In the genomic region with DNA sequence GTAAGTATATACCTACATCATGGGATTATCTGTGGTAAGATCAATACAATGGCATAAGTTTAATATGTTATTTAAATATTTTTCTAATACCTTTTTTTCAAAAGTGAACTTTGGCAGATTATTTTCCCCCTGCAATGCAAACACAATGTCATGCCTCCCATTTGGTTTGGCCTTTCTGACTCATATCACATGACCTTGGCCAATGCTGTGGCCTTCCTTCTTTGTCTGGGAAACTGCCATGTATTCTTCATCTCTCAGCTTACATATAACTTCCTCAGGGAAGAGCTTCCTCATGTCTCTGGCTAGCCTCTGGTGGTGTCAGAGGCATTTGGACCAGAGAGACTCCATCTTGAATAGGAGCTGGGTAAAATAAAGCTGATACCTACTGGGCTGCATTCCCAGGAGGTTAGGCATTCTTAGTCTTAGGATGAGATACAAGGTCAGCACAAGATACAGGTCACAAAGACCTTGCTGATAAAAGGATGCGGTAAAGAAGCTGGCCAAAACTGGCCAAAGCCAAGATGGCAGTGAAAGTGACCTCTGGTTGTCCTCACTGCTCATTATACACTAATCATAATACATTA, we compare ENCODE assay signal across 1 cellular context.
TF ChIP-seq lines count a peak whose summit lies in the region.

No MANE protein-coding gene starts in this region.

TF ChIP-seq in K562, 482 proteins besides CTCF, POLR2A, EP300 and RAD21 (continued from another document):
- TF ChIP-seq, protein P1, sequence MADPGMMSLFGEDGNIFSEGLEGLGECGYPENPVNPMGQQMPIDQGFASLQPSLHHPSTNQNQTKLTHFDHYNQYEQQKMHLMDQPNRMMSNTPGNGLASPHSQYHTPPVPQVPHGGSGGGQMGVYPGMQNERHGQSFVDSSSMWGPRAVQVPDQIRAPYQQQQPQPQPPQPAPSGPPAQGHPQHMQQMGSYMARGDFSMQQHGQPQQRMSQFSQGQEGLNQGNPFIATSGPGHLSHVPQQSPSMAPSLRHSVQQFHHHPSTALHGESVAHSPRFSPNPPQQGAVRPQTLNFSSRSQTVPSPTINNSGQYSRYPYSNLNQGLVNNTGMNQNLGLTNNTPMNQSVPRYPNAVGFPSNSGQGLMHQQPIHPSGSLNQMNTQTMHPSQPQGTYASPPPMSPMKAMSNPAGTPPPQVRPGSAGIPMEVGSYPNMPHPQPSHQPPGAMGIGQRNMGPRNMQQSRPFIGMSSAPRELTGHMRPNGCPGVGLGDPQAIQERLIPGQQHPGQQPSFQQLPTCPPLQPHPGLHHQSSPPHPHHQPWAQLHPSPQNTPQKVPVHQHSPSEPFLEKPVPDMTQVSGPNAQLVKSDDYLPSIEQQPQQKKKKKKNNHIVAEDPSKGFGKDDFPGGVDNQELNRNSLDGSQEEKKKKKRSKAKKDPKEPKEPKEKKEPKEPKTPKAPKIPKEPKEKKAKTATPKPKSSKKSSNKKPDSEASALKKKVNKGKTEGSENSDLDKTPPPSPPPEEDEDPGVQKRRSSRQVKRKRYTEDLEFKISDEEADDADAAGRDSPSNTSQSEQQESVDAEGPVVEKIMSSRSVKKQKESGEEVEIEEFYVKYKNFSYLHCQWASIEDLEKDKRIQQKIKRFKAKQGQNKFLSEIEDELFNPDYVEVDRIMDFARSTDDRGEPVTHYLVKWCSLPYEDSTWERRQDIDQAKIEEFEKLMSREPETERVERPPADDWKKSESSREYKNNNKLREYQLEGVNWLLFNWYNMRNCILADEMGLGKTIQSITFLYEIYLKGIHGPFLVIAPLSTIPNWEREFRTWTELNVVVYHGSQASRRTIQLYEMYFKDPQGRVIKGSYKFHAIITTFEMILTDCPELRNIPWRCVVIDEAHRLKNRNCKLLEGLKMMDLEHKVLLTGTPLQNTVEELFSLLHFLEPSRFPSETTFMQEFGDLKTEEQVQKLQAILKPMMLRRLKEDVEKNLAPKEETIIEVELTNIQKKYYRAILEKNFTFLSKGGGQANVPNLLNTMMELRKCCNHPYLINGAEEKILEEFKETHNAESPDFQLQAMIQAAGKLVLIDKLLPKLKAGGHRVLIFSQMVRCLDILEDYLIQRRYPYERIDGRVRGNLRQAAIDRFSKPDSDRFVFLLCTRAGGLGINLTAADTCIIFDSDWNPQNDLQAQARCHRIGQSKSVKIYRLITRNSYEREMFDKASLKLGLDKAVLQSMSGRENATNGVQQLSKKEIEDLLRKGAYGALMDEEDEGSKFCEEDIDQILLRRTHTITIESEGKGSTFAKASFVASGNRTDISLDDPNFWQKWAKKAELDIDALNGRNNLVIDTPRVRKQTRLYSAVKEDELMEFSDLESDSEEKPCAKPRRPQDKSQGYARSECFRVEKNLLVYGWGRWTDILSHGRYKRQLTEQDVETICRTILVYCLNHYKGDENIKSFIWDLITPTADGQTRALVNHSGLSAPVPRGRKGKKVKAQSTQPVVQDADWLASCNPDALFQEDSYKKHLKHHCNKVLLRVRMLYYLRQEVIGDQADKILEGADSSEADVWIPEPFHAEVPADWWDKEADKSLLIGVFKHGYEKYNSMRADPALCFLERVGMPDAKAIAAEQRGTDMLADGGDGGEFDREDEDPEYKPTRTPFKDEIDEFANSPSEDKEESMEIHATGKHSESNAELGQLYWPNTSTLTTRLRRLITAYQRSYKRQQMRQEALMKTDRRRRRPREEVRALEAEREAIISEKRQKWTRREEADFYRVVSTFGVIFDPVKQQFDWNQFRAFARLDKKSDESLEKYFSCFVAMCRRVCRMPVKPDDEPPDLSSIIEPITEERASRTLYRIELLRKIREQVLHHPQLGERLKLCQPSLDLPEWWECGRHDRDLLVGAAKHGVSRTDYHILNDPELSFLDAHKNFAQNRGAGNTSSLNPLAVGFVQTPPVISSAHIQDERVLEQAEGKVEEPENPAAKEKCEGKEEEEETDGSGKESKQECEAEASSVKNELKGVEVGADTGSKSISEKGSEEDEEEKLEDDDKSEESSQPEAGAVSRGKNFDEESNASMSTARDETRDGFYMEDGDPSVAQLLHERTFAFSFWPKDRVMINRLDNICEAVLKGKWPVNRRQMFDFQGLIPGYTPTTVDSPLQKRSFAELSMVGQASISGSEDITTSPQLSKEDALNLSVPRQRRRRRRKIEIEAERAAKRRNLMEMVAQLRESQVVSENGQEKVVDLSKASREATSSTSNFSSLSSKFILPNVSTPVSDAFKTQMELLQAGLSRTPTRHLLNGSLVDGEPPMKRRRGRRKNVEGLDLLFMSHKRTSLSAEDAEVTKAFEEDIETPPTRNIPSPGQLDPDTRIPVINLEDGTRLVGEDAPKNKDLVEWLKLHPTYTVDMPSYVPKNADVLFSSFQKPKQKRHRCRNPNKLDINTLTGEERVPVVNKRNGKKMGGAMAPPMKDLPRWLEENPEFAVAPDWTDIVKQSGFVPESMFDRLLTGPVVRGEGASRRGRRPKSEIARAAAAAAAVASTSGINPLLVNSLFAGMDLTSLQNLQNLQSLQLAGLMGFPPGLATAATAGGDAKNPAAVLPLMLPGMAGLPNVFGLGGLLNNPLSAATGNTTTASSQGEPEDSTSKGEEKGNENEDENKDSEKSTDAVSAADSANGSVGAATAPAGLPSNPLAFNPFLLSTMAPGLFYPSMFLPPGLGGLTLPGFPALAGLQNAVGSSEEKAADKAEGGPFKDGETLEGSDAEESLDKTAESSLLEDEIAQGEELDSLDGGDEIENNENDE (IDR thresholded peaks at IDR 0.05; ENCODE audit: low read depth, low read length): no peak
- 0 out of 2 replicates have a peak, but pooled peaks have one; percentile 15 for TF ChIP-seq FOSL1 (tag; conservative IDR thresholded peaks at IDR 0.05)
- TF ChIP-seq ZNF175 (CRISPR knock-in tag; IDR thresholded peaks at IDR 0.05; ENCODE audit: low read depth): peak; percentile 97
- TF ChIP-seq IRF2 (CRISPR knock-in tag; IDR thresholded peaks at IDR 0.05): no peak
- TF ChIP-seq, protein P2, sequence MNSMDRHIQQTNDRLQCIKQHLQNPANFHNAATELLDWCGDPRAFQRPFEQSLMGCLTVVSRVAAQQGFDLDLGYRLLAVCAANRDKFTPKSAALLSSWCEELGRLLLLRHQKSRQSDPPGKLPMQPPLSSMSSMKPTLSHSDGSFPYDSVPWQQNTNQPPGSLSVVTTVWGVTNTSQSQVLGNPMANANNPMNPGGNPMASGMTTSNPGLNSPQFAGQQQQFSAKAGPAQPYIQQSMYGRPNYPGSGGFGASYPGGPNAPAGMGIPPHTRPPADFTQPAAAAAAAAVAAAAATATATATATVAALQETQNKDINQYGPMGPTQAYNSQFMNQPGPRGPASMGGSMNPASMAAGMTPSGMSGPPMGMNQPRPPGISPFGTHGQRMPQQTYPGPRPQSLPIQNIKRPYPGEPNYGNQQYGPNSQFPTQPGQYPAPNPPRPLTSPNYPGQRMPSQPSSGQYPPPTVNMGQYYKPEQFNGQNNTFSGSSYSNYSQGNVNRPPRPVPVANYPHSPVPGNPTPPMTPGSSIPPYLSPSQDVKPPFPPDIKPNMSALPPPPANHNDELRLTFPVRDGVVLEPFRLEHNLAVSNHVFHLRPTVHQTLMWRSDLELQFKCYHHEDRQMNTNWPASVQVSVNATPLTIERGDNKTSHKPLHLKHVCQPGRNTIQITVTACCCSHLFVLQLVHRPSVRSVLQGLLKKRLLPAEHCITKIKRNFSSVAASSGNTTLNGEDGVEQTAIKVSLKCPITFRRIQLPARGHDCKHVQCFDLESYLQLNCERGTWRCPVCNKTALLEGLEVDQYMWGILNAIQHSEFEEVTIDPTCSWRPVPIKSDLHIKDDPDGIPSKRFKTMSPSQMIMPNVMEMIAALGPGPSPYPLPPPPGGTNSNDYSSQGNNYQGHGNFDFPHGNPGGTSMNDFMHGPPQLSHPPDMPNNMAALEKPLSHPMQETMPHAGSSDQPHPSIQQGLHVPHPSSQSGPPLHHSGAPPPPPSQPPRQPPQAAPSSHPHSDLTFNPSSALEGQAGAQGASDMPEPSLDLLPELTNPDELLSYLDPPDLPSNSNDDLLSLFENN (IDR thresholded peaks at IDR 0.05; ENCODE audit: low read depth in 2 of 2, low read length in 2 of 2): no peak
- TF ChIP-seq, protein P3, sequence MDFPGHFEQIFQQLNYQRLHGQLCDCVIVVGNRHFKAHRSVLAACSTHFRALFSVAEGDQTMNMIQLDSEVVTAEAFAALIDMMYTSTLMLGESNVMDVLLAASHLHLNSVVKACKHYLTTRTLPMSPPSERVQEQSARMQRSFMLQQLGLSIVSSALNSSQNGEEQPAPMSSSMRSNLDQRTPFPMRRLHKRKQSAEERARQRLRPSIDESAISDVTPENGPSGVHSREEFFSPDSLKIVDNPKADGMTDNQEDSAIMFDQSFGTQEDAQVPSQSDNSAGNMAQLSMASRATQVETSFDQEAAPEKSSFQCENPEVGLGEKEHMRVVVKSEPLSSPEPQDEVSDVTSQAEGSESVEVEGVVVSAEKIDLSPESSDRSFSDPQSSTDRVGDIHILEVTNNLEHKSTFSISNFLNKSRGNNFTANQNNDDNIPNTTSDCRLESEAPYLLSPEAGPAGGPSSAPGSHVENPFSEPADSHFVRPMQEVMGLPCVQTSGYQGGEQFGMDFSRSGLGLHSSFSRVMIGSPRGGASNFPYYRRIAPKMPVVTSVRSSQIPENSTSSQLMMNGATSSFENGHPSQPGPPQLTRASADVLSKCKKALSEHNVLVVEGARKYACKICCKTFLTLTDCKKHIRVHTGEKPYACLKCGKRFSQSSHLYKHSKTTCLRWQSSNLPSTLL (IDR thresholded peaks at IDR 0.05): no peak
- TF ChIP-seq POLR2AphosphoS5 (IDR thresholded peaks at IDR 0.05; ENCODE audit: control insufficient read depth, insufficient read depth, low read depth, low read length): no peak
- TF ChIP-seq GATA2 (CRISPR knock-in tag; IDR thresholded peaks at IDR 0.05): no peak
- TF ChIP-seq TARDBP (IDR thresholded peaks at IDR 0.05): no peak
- no peak for TF ChIP-seq SRSF3 (IDR thresholded peaks at IDR 0.05; ENCODE audit: insufficient read depth, low read length)
- peak; percentile 95 for TF ChIP-seq HDAC8 (tag; IDR thresholded peaks at IDR 0.05)
- TF ChIP-seq, protein P4, sequence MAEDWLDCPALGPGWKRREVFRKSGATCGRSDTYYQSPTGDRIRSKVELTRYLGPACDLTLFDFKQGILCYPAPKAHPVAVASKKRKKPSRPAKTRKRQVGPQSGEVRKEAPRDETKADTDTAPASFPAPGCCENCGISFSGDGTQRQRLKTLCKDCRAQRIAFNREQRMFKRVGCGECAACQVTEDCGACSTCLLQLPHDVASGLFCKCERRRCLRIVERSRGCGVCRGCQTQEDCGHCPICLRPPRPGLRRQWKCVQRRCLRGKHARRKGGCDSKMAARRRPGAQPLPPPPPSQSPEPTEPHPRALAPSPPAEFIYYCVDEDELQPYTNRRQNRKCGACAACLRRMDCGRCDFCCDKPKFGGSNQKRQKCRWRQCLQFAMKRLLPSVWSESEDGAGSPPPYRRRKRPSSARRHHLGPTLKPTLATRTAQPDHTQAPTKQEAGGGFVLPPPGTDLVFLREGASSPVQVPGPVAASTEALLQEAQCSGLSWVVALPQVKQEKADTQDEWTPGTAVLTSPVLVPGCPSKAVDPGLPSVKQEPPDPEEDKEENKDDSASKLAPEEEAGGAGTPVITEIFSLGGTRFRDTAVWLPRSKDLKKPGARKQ (CRISPR knock-in tag; IDR thresholded peaks at IDR 0.05): no peak
- no peak for TF ChIP-seq KDM2B (CRISPR knock-in tag; IDR thresholded peaks at IDR 0.05)
- no peak for TF ChIP-seq SMAD1 (IDR thresholded peaks at IDR 0.05; ENCODE audit: low read depth, low read length, partially characterized antibody)
- TF ChIP-seq, protein P5, sequence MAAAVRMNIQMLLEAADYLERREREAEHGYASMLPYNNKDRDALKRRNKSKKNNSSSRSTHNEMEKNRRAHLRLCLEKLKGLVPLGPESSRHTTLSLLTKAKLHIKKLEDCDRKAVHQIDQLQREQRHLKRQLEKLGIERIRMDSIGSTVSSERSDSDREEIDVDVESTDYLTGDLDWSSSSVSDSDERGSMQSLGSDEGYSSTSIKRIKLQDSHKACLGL (CRISPR knock-in tag; IDR thresholded peaks at IDR 0.05; ENCODE audit: borderline replicate concordance, poor library complexity, severe bottlenecking): no peak
